In genomic region chr1:23483327-23484252, GRCh38 we compare ENCODE assay signal across 1 cellular context.
TF ChIP-seq lines count a peak whose summit lies in the region.

TSS of gene ASAP3 (minus strand) at chr1:23484179. CDS start at chr1:23484133, 46 bp downstream.

TF ChIP-seq in HepG2, 621 proteins besides CTCF, POLR2A, EP300 and RAD21 (continued from another document and continues in another):
- TF ChIP-seq MXD3 (CRISPR knock-in tag; IDR thresholded peaks at IDR 0.05) = peak; percentile 26; the same call in 1 of the 2 replicates
- TF ChIP-seq ETV6 (CRISPR knock-in tag; conservative IDR thresholded peaks at IDR 0.05) = 0 out of 2 replicates have a peak, but pooled peaks have one; percentile 34
- peak; percentile 72 for TF ChIP-seq ZFY (CRISPR knock-in tag; IDR thresholded peaks at IDR 0.05)
- no peak for TF ChIP-seq CCAR2 (optimal IDR thresholded peaks at IDR 0.05; ENCODE audit: low read depth, low read length)
- TF ChIP-seq CBX2 (IDR thresholded peaks at IDR 0.05; ENCODE audit: low read depth, low read length) = no peak
- no peak for TF ChIP-seq CBX2 (CRISPR knock-in tag; IDR thresholded peaks at IDR 0.05; ENCODE audit: low read depth)
- TF ChIP-seq RXRA (CRISPR knock-in tag; IDR thresholded peaks at IDR 0.05) = 0 out of 2 replicates have a peak, but pooled peaks have one; percentile 19
- TF ChIP-seq TARDBP (CRISPR knock-in tag; IDR thresholded peaks at IDR 0.05) = 0 out of 2 replicates have a peak, but pooled peaks have one; percentile 13
- no peak; the same call in 1 of the 2 replicates for TF ChIP-seq ZNF530 (CRISPR knock-in tag; IDR thresholded peaks at IDR 0.05; ENCODE audit: low read depth)
- no peak for TF ChIP-seq TMF1 (CRISPR knock-in tag; IDR thresholded peaks at IDR 0.05; ENCODE audit: low read depth)
- TF ChIP-seq ZNF569 (CRISPR knock-in tag; IDR thresholded peaks at IDR 0.05; ENCODE audit: borderline replicate concordance) = no peak
- peak; percentile 19 for TF ChIP-seq TFDP2 (CRISPR knock-in tag; IDR thresholded peaks at IDR 0.05)
- no peak for TF ChIP-seq PRDM10 (CRISPR knock-in tag; IDR thresholded peaks at IDR 0.05; ENCODE audit: low read depth)
- TF ChIP-seq POLR2G (IDR thresholded peaks at IDR 0.05; ENCODE audit: low read depth, low read length) = peak; percentile 65
- TF ChIP-seq KDM2A (CRISPR knock-in tag; IDR thresholded peaks at IDR 0.05; ENCODE audit: borderline replicate concordance, low read depth) = peak; percentile 60
- TF ChIP-seq ZNF563 (CRISPR knock-in tag; IDR thresholded peaks at IDR 0.05) = peak; percentile 41
- 0 out of 2 replicates have a peak, but pooled peaks have one; percentile 22 for TF ChIP-seq DZIP1 (CRISPR knock-in tag; IDR thresholded peaks at IDR 0.05)
- no peak for TF ChIP-seq ZNF879 (CRISPR knock-in tag; IDR thresholded peaks at IDR 0.05)
- no peak for TF ChIP-seq ZNF607 (CRISPR knock-in tag; IDR thresholded peaks at IDR 0.05; ENCODE audit: borderline replicate concordance)
- no peak for TF ChIP-seq RFX1 (IDR thresholded peaks at IDR 0.05)
- 0 out of 2 replicates have a peak, but pooled peaks have one; percentile 36 for TF ChIP-seq ZNF224 (CRISPR knock-in tag; IDR thresholded peaks at IDR 0.05)
- TF ChIP-seq CREB1 (IDR thresholded peaks at IDR 0.05) = no peak
- TF ChIP-seq CREB1 (CRISPR knock-in tag; IDR thresholded peaks at IDR 0.05) = no peak
- no peak for TF ChIP-seq ZNF644 (CRISPR knock-in tag; IDR thresholded peaks at IDR 0.05; ENCODE audit: low read depth)
- TF ChIP-seq HOXA3 (CRISPR knock-in tag; IDR thresholded peaks at IDR 0.05) = peak; percentile 71
- 0 out of 2 replicates have a peak, but pooled peaks have one; percentile 44 for TF ChIP-seq ZNF639 (CRISPR knock-in tag; conservative IDR thresholded peaks at IDR 0.05)
- no peak for TF ChIP-seq CENPT (CRISPR knock-in tag; IDR thresholded peaks at IDR 0.05; ENCODE audit: low read depth)
- TF ChIP-seq NR2C2 (CRISPR knock-in tag; IDR thresholded peaks at IDR 0.05; ENCODE audit: borderline replicate concordance) = peak; percentile 52; the same call in 1 of the 2 replicates
- no peak for TF ChIP-seq NFE2L2 (IDR thresholded peaks at IDR 0.05; ENCODE audit: low read length)
- TF ChIP-seq BRD4 (CRISPR knock-in tag; IDR thresholded peaks at IDR 0.05) = peak; percentile 13; the same call in 1 of the 2 replicates
- 0 out of 2 replicates have a peak, but pooled peaks have one; percentile 4 for TF ChIP-seq SALL1 (CRISPR knock-in tag; IDR thresholded peaks at IDR 0.05)
- no peak for TF ChIP-seq MEF2D (CRISPR knock-in tag; IDR thresholded peaks at IDR 0.05)
- TF ChIP-seq NFIC (IDR thresholded peaks at IDR 0.05; ENCODE audit: low read length) = no peak
- no peak for TF ChIP-seq ZFP36 (IDR thresholded peaks at IDR 0.05; ENCODE audit: borderline replicate concordance, low read depth, low read length, partially characterized antibody)
- TF ChIP-seq MYC (CRISPR knock-in tag; IDR thresholded peaks at IDR 0.05; ENCODE audit: borderline replicate concordance) = peak; percentile 54; the same call in 1 of the 2 replicates
- TF ChIP-seq HNRNPK (IDR thresholded peaks at IDR 0.05; ENCODE audit: low read depth, low read length, poor library complexity, severe bottlenecking) = peak; percentile 17
- TF ChIP-seq ELF4 (CRISPR knock-in tag; IDR thresholded peaks at IDR 0.05; ENCODE audit: borderline replicate concordance) = no peak
- TF ChIP-seq ARNT2 (CRISPR knock-in tag; IDR thresholded peaks at IDR 0.05; ENCODE audit: low read depth) = peak; percentile 59; the same call in 1 of the 2 replicates
- TF ChIP-seq MAZ (IDR thresholded peaks at IDR 0.05; ENCODE audit: borderline replicate concordance, low read depth, low read length) = 0 out of 2 replicates have a peak, but pooled peaks have one; percentile 45
- no peak; the same call in 1 of the 2 replicates for TF ChIP-seq MAZ (CRISPR knock-in tag; IDR thresholded peaks at IDR 0.05; ENCODE audit: low read depth)
- no peak for TF ChIP-seq PHF21A (CRISPR knock-in tag; IDR thresholded peaks at IDR 0.05)
- TF ChIP-seq KLF16 (CRISPR knock-in tag; IDR thresholded peaks at IDR 0.05) = peak in 1 of 2 experiments; percentile 53; a peak in 1 of 4 replicates
- TF ChIP-seq KDM1A (CRISPR knock-in tag; IDR thresholded peaks at IDR 0.05) = no peak
- peak; percentile 60; the same call in 1 of the 2 replicates for TF ChIP-seq ZSCAN25 (CRISPR knock-in tag; IDR thresholded peaks at IDR 0.05)
- 0 out of 2 replicates have a peak, but pooled peaks have one; percentile 21 for TF ChIP-seq SRY (CRISPR knock-in tag; IDR thresholded peaks at IDR 0.05)
- no peak for TF ChIP-seq U2AF1 (optimal IDR thresholded peaks at IDR 0.05; ENCODE audit: low read depth, low read length)
- TF ChIP-seq ZNF329 (CRISPR knock-in tag; IDR thresholded peaks at IDR 0.05; ENCODE audit: low read depth) = no peak
- TF ChIP-seq RERE (CRISPR knock-in tag; IDR thresholded peaks at IDR 0.05; ENCODE audit: low read depth) = no peak
- peak; percentile 17; the same call in 1 of the 2 replicates for TF ChIP-seq ATF7-NPFF (CRISPR knock-in tag; IDR thresholded peaks at IDR 0.05; ENCODE audit: low read depth)
- TF ChIP-seq NCOR1 (IDR thresholded peaks at IDR 0.05; ENCODE audit: borderline replicate concordance, low read length) = no peak
- no peak for TF ChIP-seq ZNF362 (CRISPR knock-in tag; IDR thresholded peaks at IDR 0.05; ENCODE audit: borderline replicate concordance)
- TF ChIP-seq AGO1 (IDR thresholded peaks at IDR 0.05; ENCODE audit: low read depth, low read length, poor library complexity, severe bottlenecking) = no peak
- no peak for TF ChIP-seq ZIK1 (CRISPR knock-in tag; IDR thresholded peaks at IDR 0.05; ENCODE audit: borderline replicate concordance, low read depth)
- no peak for TF ChIP-seq ZNF839 (CRISPR knock-in tag; IDR thresholded peaks at IDR 0.05; ENCODE audit: borderline replicate concordance)
- 0 out of 2 replicates have a peak, but pooled peaks have one; percentile 16 for TF ChIP-seq HNF4A (CRISPR knock-in tag; IDR thresholded peaks at IDR 0.05)
- no peak for TF ChIP-seq IKZF1 (IDR thresholded peaks at IDR 0.05)
- TF ChIP-seq ZNF543 (CRISPR knock-in tag; IDR thresholded peaks at IDR 0.05) = 0 out of 2 replicates have a peak, but pooled peaks have one; percentile 49
- no peak for TF ChIP-seq ZNF780A (CRISPR knock-in tag; IDR thresholded peaks at IDR 0.05)
- no peak for TF ChIP-seq NFKBIZ (CRISPR knock-in tag; IDR thresholded peaks at IDR 0.05)
